In genomic region chr7:155205368-155206285, GRCh38 we compare ENCODE assay signal across 8 cellular contexts.
DNase-seq lines count a peak whose midpoint lies in the region; ATAC-seq, FAIRE-seq and TF ChIP-seq lines count a peak whose summit lies in the region.

No MANE protein-coding gene starts in this region.

- no peak for FAIRE-seq in urothelium cell line (lab: Jason Lieb, UNC)

- TF ChIP-seq CTCF in AG09319 (IDR thresholded peaks at IDR 0.05; ENCODE audit: low read depth, low read length): no peak; the same call in 1 of the 2 replicates

- intact Hi-C loops in Right ventricle myocardium inferior (cut with DNase I): loop anchor here (1.0 to 5.0 kb wide), 3 partner anchors 52 to 278 kb away; partner anchors contain the start of gene INSIG1

- ATAC-seq in HG03280 (IDR thresholded peaks at IDR 0.05; ENCODE audit: unreplicated experiment) (peak; percentile 86), Right ventricle myocardium inferior (peak; percentile 82)

- peak; percentile 60 for TF ChIP-seq POLR2A in GM19193 (IDR thresholded peaks at IDR 0.05; ENCODE audit: extremely low read depth, insufficient read depth, insufficient read length)

- DNase-seq in AG09319 (ENCODE audit: extremely low read depth, low read depth) (peak; percentile 86), SHP77 treated with DMSO at 0.1 percent for 48 hours (lab: John Stamatoyannopoulos, UW) (peak; percentile 39), Right ventricle myocardium inferior (ENCODE audit: missing footprints) (peak; percentile 88), putamen (ENCODE audit: low spot score) (peak; percentile 36), urothelium cell line (ENCODE audit: low spot score) (peak; percentile 71)
- peak; percentile 91 for DNase-seq in activated naive CD4-positive, alpha-beta T cell treated with Interleukin-2 at 50 U/mL for 16 hours

Comparison
In these comparisons a context has a peak if more than half of its experiments do, and no peak if none do; other contexts are left out.
1. Peak in every context shown above with its lines: DNase-seq and ATAC-seq.
2. DNase-seq: peak in every context shown above with its lines; median percentile 91 in activated naive CD4-positive, alpha-beta T cell treated with Interleukin-2 at 50 U/mL for 16 hours; 88 in Right ventricle myocardium inferior; 86 in AG09319; 71 in urothelium cell line; 39 in SHP77 treated with DMSO at 0.1 percent for 48 hours; 36 in putamen.